Comparison of ENCODE assay signal across 21 cellular contexts in the genomic region with DNA sequence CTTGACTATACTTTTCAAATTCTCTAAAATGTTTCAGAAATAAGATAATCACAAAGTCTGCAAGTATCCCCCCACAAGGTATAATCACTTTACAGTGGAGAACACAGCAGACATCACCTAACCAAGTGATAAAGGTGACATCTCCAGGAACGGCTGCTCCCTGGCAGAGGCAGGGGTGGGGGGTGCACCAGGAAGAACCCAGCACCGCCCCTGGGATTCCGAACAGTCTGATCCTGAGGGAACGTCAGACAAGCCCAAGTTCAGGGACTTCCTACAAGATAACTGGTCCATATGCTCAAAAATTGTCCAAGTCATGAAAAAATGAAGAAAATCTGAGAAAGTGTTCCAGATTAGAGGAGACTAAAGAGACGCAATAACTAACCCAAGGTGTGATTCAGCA.
A peak's percentile ranks its signal among the peaks of the same experiment; 100 is the strongest.
DNase-seq lines count a peak whose midpoint lies in the region; ATAC-seq and TF ChIP-seq lines count a peak whose summit lies in the region.
"Had no signal": no experiment of that assay in that cellular context is flagged by ENCODE, and none has a peak within 500 bp of the region (broad histone marks: within the 10 kb centered on the region; RNA-seq: fewer than 3 reads in every experiment).

No MANE protein-coding gene starts in this region.

- peak overlapping the region; percentile 35 for H3K14ac ChIP-seq in trophoblast cell (ENCODE audit: low read length)

- no peak overlapping the region for H4K8ac ChIP-seq in trophoblast cell (ENCODE audit: low read depth, low read length)

- peaks cover 45% of the 10 kb centered on the region for H3K27me3 Mint-ChIP-seq in activated CD4-positive, alpha-beta memory T cell treated with anti-CD3 and anti-CD28 coated beads for 36 hours
- H3K27me3 Mint-ChIP-seq in nephron progenitor cell (ENCODE audit: low read depth, poor library complexity), result peaks cover 3% of the 10 kb centered on the region

- no peaks in the 10 kb centered on the region for H3K9me3 Mint-ChIP-seq in activated CD4-positive, alpha-beta memory T cell treated with anti-CD3 and anti-CD28 coated beads for 36 hours
- peaks cover 20% of the 10 kb centered on the region for H3K9me3 Mint-ChIP-seq in nephron progenitor cell
- H3K9me3 Mint-ChIP-seq: HFFc6 had no signal

- no peak overlapping the region for H3K4me2 ChIP-seq in trophoblast cell (ENCODE audit: low read length)

- no peak overlapping the region for H3K18ac ChIP-seq in trophoblast cell (ENCODE audit: low read length)

- peaks cover 16% of the 10 kb centered on the region for H3K4me1 Mint-ChIP-seq in activated CD4-positive, alpha-beta memory T cell treated with anti-CD3 and anti-CD28 coated beads for 36 hours (ENCODE audit: low read depth)
- peaks cover 36% of the 10 kb centered on the region for H3K4me1 Mint-ChIP-seq in nephron progenitor cell

- ATAC-seq in HG02759 (IDR thresholded peaks at IDR 0.05; ENCODE audit: unreplicated experiment), result no peak

- H3K9ac ChIP-seq in HUES6 (ENCODE audit: low read length) (peak overlapping the region; percentile 27), trophoblast cell (ENCODE audit: low read length) (no peak overlapping the region)

- H3K27me3 ChIP-seq in HUES6 (ENCODE audit: control insufficient read depth, insufficient read depth, low read length) (peaks cover 6% of the 10 kb centered on the region; the same call in 1 of the 2 replicates), trophoblast cell (ENCODE audit: insufficient read depth, low read length) (no peaks in the 10 kb centered on the region)
- H3K27me3 ChIP-seq: MG63 had no signal

- H3K27ac ChIP-seq in HUES6 (ENCODE audit: low read depth, low read length), result no peak overlapping the region; the same call in 1 of the 2 replicates
- H3K27ac ChIP-seq in trophoblast cell (ENCODE audit: low read depth, low read length), result peak overlapping the region; percentile 59
- H3K27ac ChIP-seq: HL-60 had no signal

- peak overlapping the region; percentile 48 for H2BK120ac ChIP-seq in trophoblast cell (ENCODE audit: insufficient read depth, low read length, poor library complexity)

- POLR2A ChIA-PET in activated CD4-positive, alpha-beta memory T cell treated with anti-CD3 and anti-CD28 coated beads for 36 hours (lab: Charles Lee), result no interaction called here

- WGBS in trophoblast cell (ENCODE audit: extremely low coverage, insufficient coverage, insufficient read length), result no CpG with 5 or more reads among the region's 5 CpGs

- intact Hi-C loops in activated CD4-positive, alpha-beta memory T cell treated with anti-CD3 and anti-CD28 coated beads for 36 hours (cut with micrococcal nuclease), result loop anchor here (5.0 to 10.0 kb wide), 3 partner anchors 101 to 492 kb away; no protein-coding TSS in a partner anchor

- H3K36me3 ChIP-seq in HUES6 (ENCODE audit: control insufficient read depth, insufficient read depth, low read length), result no peaks in the 10 kb centered on the region
- no peaks in the 10 kb centered on the region for H3K36me3 ChIP-seq in trophoblast cell (ENCODE audit: control insufficient read depth in 1 of 2, insufficient read depth in 2 of 2, low read length in 2 of 2)
- H3K36me3 ChIP-seq: MG63 had no signal

- TF ChIP-seq CTCF in nephron progenitor cell (IDR thresholded peaks at IDR 0.05), result no peak

- H3K79me1 ChIP-seq in trophoblast cell (ENCODE audit: low read length), result peaks cover 18% of the 10 kb centered on the region

- H3K4me3 Mint-ChIP-seq in activated CD4-positive, alpha-beta memory T cell treated with anti-CD3 and anti-CD28 coated beads for 36 hours, result no peak overlapping the region
- H3K4me3 Mint-ChIP-seq in nephron progenitor cell, result no peak overlapping the region
- H3K4me3 Mint-ChIP-seq: HFFc6 had no signal

- H2BK12ac ChIP-seq in trophoblast cell (ENCODE audit: low read length), result peak overlapping the region; percentile 99

- no peak overlapping the region for H3K27ac Mint-ChIP-seq in activated CD4-positive, alpha-beta memory T cell treated with anti-CD3 and anti-CD28 coated beads for 36 hours
- H3K27ac Mint-ChIP-seq in nephron progenitor cell, result no peak overlapping the region
- H3K27ac Mint-ChIP-seq: HFFc6 had no signal

- CTCF ChIA-PET in activated CD4-positive, alpha-beta memory T cell treated with anti-CD3 and anti-CD28 coated beads for 36 hours (lab: Charles Lee), result interaction anchor here (3.2 kb wide), 1 partner anchor 8 kb away, joined by 18 read pairs; no protein-coding TSS in a partner anchor

- DNase-seq in mesenteric fat pad (ENCODE audit: low spot score) (peak; percentile 71), trophoblast cell (no peak), nephron progenitor cell (no peak), NCI-H1105 (lab: John Stamatoyannopoulos, UW) (no peak)
- no peak for DNase-seq in activated CD4-positive, alpha-beta memory T cell treated with anti-CD3 and anti-CD28 coated beads for 36 hours
- DNase-seq: AML-193, COR-L47, DMS153, GDM1, HFFc6, IMR-90, Karpas-422, MG63, NCI-H1048, NCI-H1436 treated with DMSO at 0.1 percent for 48 hours, NCI-H2029 treated with DMSO at 0.1 percent for 48 hours, NCI-H510A, SHP77 treated with DMSO at 0.1 percent for 48 hours had no signal

- no peaks in the 10 kb centered on the region for H3K36me3 Mint-ChIP-seq in activated CD4-positive, alpha-beta memory T cell treated with anti-CD3 and anti-CD28 coated beads for 36 hours
- peaks cover 9% of the 10 kb centered on the region for H3K36me3 Mint-ChIP-seq in nephron progenitor cell (ENCODE audit: low read depth)

- H3K4me3 ChIP-seq in HUES6 (ENCODE audit: low read depth, low read length), result no peak overlapping the region
- H3K4me3 ChIP-seq in trophoblast cell (ENCODE audit: low read depth, low read length), result no peak overlapping the region
- H3K4me3 ChIP-seq: MG63 had no signal

- H3K9me3 ChIP-seq in HUES6 (ENCODE audit: control insufficient read depth, insufficient read depth, low read depth, low read length) (0 out of 2 replicates have a peak, but pooled peaks cover 10% of the 10 kb centered on the region), trophoblast cell (ENCODE audit: insufficient read depth, low read depth, low read length) (no peaks in the 10 kb centered on the region)
- H3K9me3 ChIP-seq: MG63 had no signal

- H3K4ac ChIP-seq in trophoblast cell (ENCODE audit: low read depth, low read length), result peak overlapping the region; percentile 39

- no peaks in the 10 kb centered on the region for H3K79me2 ChIP-seq in trophoblast cell (ENCODE audit: control insufficient read depth, insufficient read depth, low read length, poor library complexity)

- peak overlapping the region; percentile 78 for H2AK5ac ChIP-seq in trophoblast cell (ENCODE audit: low read length)

- peaks cover 21% of the 10 kb centered on the region for H3K4me1 ChIP-seq in HUES6 (ENCODE audit: control insufficient read depth, insufficient read depth, low read length)
- peaks cover 29 to 36% of the 10 kb centered on the region in 2 experiments for H3K4me1 ChIP-seq in trophoblast cell (ENCODE audit: control insufficient read depth in 1 of 2, insufficient read depth in 2 of 2, low read length in 2 of 2)

- no peak overlapping the region for H2AFZ ChIP-seq in trophoblast cell (ENCODE audit: insufficient read depth, low read length, poor library complexity)

- H3K23ac ChIP-seq in trophoblast cell (ENCODE audit: low read length), result no peak overlapping the region

- H2BK5ac ChIP-seq in trophoblast cell (ENCODE audit: low read depth, low read length, poor library complexity), result peak overlapping the region; percentile 37

- H4K91ac ChIP-seq in trophoblast cell (ENCODE audit: low read depth, low read length), result peak overlapping the region; percentile 82

- no peak overlapping the region for H4K12ac ChIP-seq in trophoblast cell (ENCODE audit: low read depth, low read length)
